ENCODE assay signal across 8 cellular contexts in genomic region chr22:39309881-39310714, GRCh38. TPM values are rescaled to one million over a fixed set of nuclear protein-coding genes. Genes with fewer than 3 reads are reported as not detected.
DNase-seq lines count a peak whose midpoint lies in the region; ATAC-seq and TF ChIP-seq lines count a peak whose summit lies in the region.

No MANE protein-coding gene starts in this region.

- H3K27ac ChIP-seq in DOHH2 (ENCODE audit: low read depth, low read length): peak overlapping the region; percentile 23
- peak overlapping the region; percentile 71 for H3K27ac ChIP-seq in IMR-90 (ENCODE audit: insufficient read depth, low read length)

- no TSS peak for BruUV-seq in IMR-90 (replicated peaks; lab: Mats Ljungman, UMichigan)
- BruUV-seq in MCF 10A (replicated peaks; lab: Mats Ljungman, UMichigan): no TSS peak

- no peaks in the 10 kb centered on the region for H3K27me3 Mint-ChIP-seq in MCF 10A (ENCODE audit: insufficient read depth, unreplicated experiment)
- peaks cover 7% of the 10 kb centered on the region for H3K27me3 Mint-ChIP-seq in nephron progenitor cell (ENCODE audit: low read depth, poor library complexity)

- peaks cover 34% of the 10 kb centered on the region for H3K4me1 Mint-ChIP-seq in MCF 10A (ENCODE audit: insufficient read depth, unreplicated experiment)
- H3K4me1 Mint-ChIP-seq in nephron progenitor cell: peaks cover 39% of the 10 kb centered on the region

- H3K9me3 Mint-ChIP-seq in MCF 10A (ENCODE audit: unreplicated experiment) (no peaks in the 10 kb centered on the region), nephron progenitor cell (no peaks in the 10 kb centered on the region)

- intact Hi-C loops in IMR-90 (cut with micrococcal nuclease): loop anchor here (5.0 to 10.0 kb wide), 3 partner anchors 305 to 545 kb away; partner anchors contain the start of gene CBX6
- intact Hi-C loops in MCF 10A (cut with micrococcal nuclease): no loop called here
- intact Hi-C loops in posterior vena cava (cut with DNase I): loop anchor here in 1 of 2 donors (2.0 kb wide), 1 partner anchor 139 kb away; no protein-coding TSS in a partner anchor

- H4K8ac ChIP-seq in IMR-90 (ENCODE audit: low read depth in 2 of 2, low read length in 2 of 2): peak overlapping the region in 1 of 2 experiments; percentile 83; a peak in 1 of 4 replicates

- H3K18ac ChIP-seq in IMR-90 (ENCODE audit: low read depth, low read length): no peak overlapping the region

- POLR2A ChIA-PET in IMR-90 (lab: Charles Lee; ENCODE audit: unreplicated experiment): interaction anchor here (0.5 to 1.0 kb wide), 2 partner anchors 10 kb away, joined by 3 read pairs; partner anchors contain the start of gene RPL3
- POLR2A ChIA-PET in MCF 10A (lab: Yijun Ruan, JAX): interaction anchor here (0.6 to 4.0 kb wide), 20 partner anchors 9 to 869 kb away, joined by 3 to 38 read pairs (median 4); partner anchors contain the start of gene RPL3

- H3K4me1 ChIP-seq in DOHH2 (ENCODE audit: control insufficient read depth, low read length) (peaks cover 75% of the 10 kb centered on the region), IMR-90 (ENCODE audit: control insufficient read depth, insufficient read depth, low read length) (peaks cover 23% of the 10 kb centered on the region)

- H2AK9ac ChIP-seq in IMR-90 (replicated peaks; ENCODE audit: low read depth, low read length, poor library complexity): peak overlapping the region; percentile 90

- H3K9me3 ChIP-seq in DOHH2 (ENCODE audit: control insufficient read depth, insufficient read depth, low read length) (no peaks in the 10 kb centered on the region), IMR-90 (ENCODE audit: control insufficient read depth, insufficient read depth, low read length) (no peaks in the 10 kb centered on the region)

- dilution Hi-C loops in IMR-90 (cut with HindIII; ENCODE audit: low sequenced_read_pairs, unreplicated experiment): no loop called here

- no peak overlapping the region; the same call in 1 of the 2 replicates for H3K14ac ChIP-seq in IMR-90 (replicated peaks; ENCODE audit: low read depth, low read length)

- no peak for TF ChIP-seq RAD21 in IMR-90 (IDR thresholded peaks at IDR 0.05; ENCODE audit: low read length)

- DNase-seq in IMR-90 (peak; percentile 58), MCF 10A (ENCODE audit: unreplicated experiment) (peak; percentile 66), nephron progenitor cell (no peak), DMS79 treated with DMSO at 0.1 percent for 48 hours (lab: John Stamatoyannopoulos, UW) (no peak), posterior vena cava (ENCODE audit: low spot score) (no peak), middle frontal gyrus (ENCODE audit: extremely low spot score, low spot score) (no peak)

- ATAC-seq in IMR-90 (ENCODE audit: low read depth): peak; percentile 3; the same call in 1 of the 2 replicates
- no peak for ATAC-seq in HG03354 (IDR thresholded peaks at IDR 0.05; ENCODE audit: poor library complexity, severe bottlenecking, unreplicated experiment)

- H3K4ac ChIP-seq in IMR-90 (ENCODE audit: low read depth, low read length): peak overlapping the region; percentile 98

- peaks cover 13 to 63% of the 10 kb centered on the region in 2 experiments for H3K79me1 ChIP-seq in IMR-90 (ENCODE audit: low read depth in 1 of 2, low read length in 2 of 2)

- peak overlapping the region; percentile 79 for H3K27ac Mint-ChIP-seq in MCF 10A (ENCODE audit: low read depth, unreplicated experiment)
- peak overlapping the region; percentile 93 for H3K27ac Mint-ChIP-seq in nephron progenitor cell

- no peak overlapping the region for H4K5ac ChIP-seq in IMR-90 (ENCODE audit: low read depth, low read length)

- peak overlapping the region; percentile 86; the same call in 1 of the 2 replicates for H2BK120ac ChIP-seq in IMR-90 (ENCODE audit: low read depth, low read length)

- peak overlapping the region; percentile 39 for H2BK5ac ChIP-seq in IMR-90 (ENCODE audit: low read depth, low read length, poor library complexity, severe bottlenecking)

- H3K9me2 ChIP-seq in DOHH2 (replicated peaks; ENCODE audit: control insufficient read depth, low read length): no peaks in the 10 kb centered on the region

- no peak overlapping the region for H3K56ac ChIP-seq in IMR-90 (ENCODE audit: extremely low read depth, insufficient read depth, low read length)

- TF ChIP-seq CTCF in DOHH2 (IDR thresholded peaks at IDR 0.05; ENCODE audit: low read depth, low read length, poor library complexity, severe bottlenecking): no peak
- TF ChIP-seq CTCF in IMR-90 (conservative IDR thresholded peaks at IDR 0.05; ENCODE audit: low read depth, low read length): no peak
- no peak for TF ChIP-seq CTCF in MCF 10A (IDR thresholded peaks at IDR 0.05; ENCODE audit: unreplicated experiment)
- TF ChIP-seq CTCF in nephron progenitor cell (IDR thresholded peaks at IDR 0.05): no peak

- peak overlapping the region; percentile 57 for H2AK5ac ChIP-seq in IMR-90 (ENCODE audit: low read depth, low read length)

- in situ Hi-C loops in IMR-90 (cut with MboI; ENCODE audit: low sequenced_read_pairs): loop anchor here (5.0 to 10.0 kb wide), 4 partner anchors 138 to 445 kb away; partner anchors contain the start of gene ATF4

- H3K4me2 ChIP-seq in DOHH2 (ENCODE audit: low read length) (no peak overlapping the region), IMR-90 (ENCODE audit: low read depth, low read length) (no peak overlapping the region)

- H2BK15ac ChIP-seq in IMR-90 (ENCODE audit: low read depth, low read length): no peak overlapping the region

- H3F3A ChIP-seq in DOHH2 (ENCODE audit: control insufficient read depth, insufficient read depth): peaks cover 51% of the 10 kb centered on the region

- H4K20me1 ChIP-seq in DOHH2 (ENCODE audit: control insufficient read depth, insufficient read depth, low read depth, low read length) (peaks cover 13% of the 10 kb centered on the region), IMR-90 (ENCODE audit: insufficient read depth, low read length) (peaks cover 72% of the 10 kb centered on the region)

- CTCF ChIA-PET in IMR-90 (lab: Yijun Ruan, JAX): interaction anchor here (1.0 to 1.2 kb wide), 3 partner anchors 10 to 140 kb away, joined by 3 read pairs; no protein-coding TSS in a partner anchor
- CTCF ChIA-PET in MCF 10A (lab: Yijun Ruan, JAX): interaction anchor here (0.6 to 12.1 kb wide), 16 partner anchors 10 to 541 kb away, joined by 3 to 256 read pairs (median 4); no protein-coding TSS in a partner anchor

- H3K4me3 Mint-ChIP-seq in MCF 10A (ENCODE audit: unreplicated experiment): peak overlapping the region; percentile 49
- H3K4me3 Mint-ChIP-seq in nephron progenitor cell: peak overlapping the region; percentile 5

- no peaks in the 10 kb centered on the region for H3K27me3 ChIP-seq in DOHH2 (ENCODE audit: control insufficient read depth, low read length)
- no peaks in the 10 kb centered on the region for H3K27me3 ChIP-seq in IMR-90 (ENCODE audit: control insufficient read depth, insufficient read depth, low read length)

- H2AFZ ChIP-seq in IMR-90 (replicated peaks; ENCODE audit: low read length, poor library complexity): peak overlapping the region; percentile 18

- no peak overlapping the region for H3K23ac ChIP-seq in IMR-90 (ENCODE audit: low read depth, low read length)

- peak overlapping the region; percentile 20; the same call in 1 of the 2 replicates for H2BK20ac ChIP-seq in IMR-90 (ENCODE audit: low read depth, low read length)

- peaks cover 8% of the 10 kb centered on the region for H3K79me2 ChIP-seq in DOHH2 (ENCODE audit: control insufficient read depth, low read length)

- peaks cover 9% of the 10 kb centered on the region for H3K9me1 ChIP-seq in IMR-90 (ENCODE audit: insufficient read depth, low read length)

- H3K9ac ChIP-seq in IMR-90 (ENCODE audit: low read depth, low read length): no peak overlapping the region

- TF ChIP-seq POLR2A in IMR-90 (IDR thresholded peaks at IDR 0.05; ENCODE audit: low read depth, low read length): no peak

- 0 out of 2 replicates have a peak overlapping the region, but pooled peaks have one; percentile 87 for H4K91ac ChIP-seq in IMR-90 (ENCODE audit: insufficient read depth, low read depth, low read length)

- no peak overlapping the region for H3K4me3 ChIP-seq in DOHH2 (ENCODE audit: low read length)
- H3K4me3 ChIP-seq in IMR-90 (ENCODE audit: insufficient read depth, low read depth, low read length): no peak overlapping the region

- H3K36me3 Mint-ChIP-seq in MCF 10A (ENCODE audit: insufficient read depth, unreplicated experiment) (peaks cover 52% of the 10 kb centered on the region), nephron progenitor cell (ENCODE audit: low read depth) (peaks cover 55% of the 10 kb centered on the region)

- H3K36me3 ChIP-seq in DOHH2 (ENCODE audit: control insufficient read depth, low read length) (peaks cover 40% of the 10 kb centered on the region), IMR-90 (ENCODE audit: control insufficient read depth, insufficient read depth, low read length) (peaks cover 71% of the 10 kb centered on the region)

- WGBS in IMR-90 (ENCODE audit: extremely low coverage in 2 of 2, insufficient read length in 1 of 2), 2 experiments: 93% methylated on average over 6 of the region's 16 CpGs; no CpG with 5 or more reads in 1 of the 2 experiments

TF ChIP-seq in IMR-90, 13 proteins besides CTCF, POLR2A, EP300 and RAD21:
- no peak for TF ChIP-seq RFX5 (IDR thresholded peaks at IDR 0.05; ENCODE audit: low read depth, low read length)
- TF ChIP-seq CEBPB (IDR thresholded peaks at IDR 0.05; ENCODE audit: low read depth, low read length): peak; percentile 83
- no peak for TF ChIP-seq SMC3 (IDR thresholded peaks at IDR 0.05; ENCODE audit: low read depth, low read length)

RNA-seq across cellular contexts. Expression of gene RPL3, which starts 9.3 kb away (rescaled TPM):
- total RNA-seq in IMR-90 (2012; rRNA removed) (2,871 and 3,750 TPM in 2 replicates), MCF 10A (2022) (3,475 and 3,632 TPM in 2 replicates), posterior vena cava (1,000 to 10,000 TPM; 1,303 to 1,339 TPM)
- 3,097 and 3,312 TPM in 2 replicates for polyA plus RNA-seq in IMR-90 (2012; rRNA removed)
- polyA plus RNA-seq in IMR-90 (2012; cell fraction: cytosol; rRNA removed): 2,912 and 3,812 TPM in 2 replicates
- polyA plus RNA-seq in IMR-90 (2012; cell fraction: nucleus; rRNA removed; ENCODE audit: low replicate concordance): 2,181 and 2,704 TPM in 2 replicates

RNA-seq across cellular contexts. Expression of gene SYNGR1, which starts 39.7 kb away (rescaled TPM):
- 6.3 and 19.7 TPM in 2 replicates for total RNA-seq in IMR-90 (2012; rRNA removed)
- 81.5 and 82.8 TPM in 2 replicates for polyA plus RNA-seq in IMR-90 (2012; rRNA removed)
- 12.5 and 103 TPM in 2 replicates for polyA plus RNA-seq in IMR-90 (2012; cell fraction: cytosol; rRNA removed)
- 69.4 and 179 TPM in 2 replicates for polyA plus RNA-seq in IMR-90 (2012; cell fraction: nucleus; rRNA removed; ENCODE audit: low replicate concordance)
- 0.25 and 0.35 TPM in 2 replicates for total RNA-seq in MCF 10A (2022)
- total RNA-seq in posterior vena cava: 10 to 100 TPM; 12.8 to 15.2 TPM

Comparison
In these comparisons a context has a peak if more than half of its experiments do, and no peak if none do; other contexts are left out.
1. DNase-seq: peak in IMR-90 (single experiment) and MCF 10A (single experiment); none in nephron progenitor cell (single experiment), DMS79 treated with DMSO at 0.1 percent for 48 hours (single experiment), posterior vena cava (single experiment) and middle frontal gyrus (single experiment).